ENCODE assay signal across 27 cellular contexts in the genomic region with DNA sequence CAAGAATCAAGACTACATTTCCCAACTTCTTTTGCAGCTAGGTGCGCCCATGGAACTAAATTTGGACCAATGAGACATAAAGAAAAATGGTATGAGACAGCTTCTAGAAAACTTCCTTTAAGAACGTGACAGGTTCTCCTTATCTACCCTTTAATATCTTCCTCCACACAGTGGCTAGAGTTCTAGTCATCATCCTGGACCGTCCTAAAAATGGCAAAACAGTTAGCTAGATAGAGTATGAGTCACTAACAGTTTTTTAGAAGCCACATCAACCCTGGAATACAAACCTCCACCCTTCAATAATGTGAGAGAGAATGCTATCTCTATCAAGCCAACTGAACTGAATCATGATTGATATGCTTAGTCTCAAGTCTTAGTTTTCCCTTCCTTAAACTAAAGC.
DNase-seq lines count a peak whose midpoint lies in the region; ATAC-seq and TF ChIP-seq lines count a peak whose summit lies in the region.
"Had no signal": no experiment of that assay in that cellular context is flagged by ENCODE, and none has a peak within 500 bp of the region (broad histone marks: within the 10 kb centered on the region; RNA-seq: fewer than 3 reads in every experiment).

No MANE protein-coding gene starts in this region.

- H3K4me1 ChIP-seq in neural progenitor cell, result no peaks in the 10 kb centered on the region
- H3K4me1 ChIP-seq in spleen, result no peaks in the 10 kb centered on the region

- no peaks in the 10 kb centered on the region for H3F3A ChIP-seq in neural progenitor cell (ENCODE audit: low read depth)

- 38 to 58% (median 48%) methylated on average over 3 of the region's 3 CpGs for WGBS in spleen, 5 donors

- H3K27ac ChIP-seq in neural progenitor cell, result no peak overlapping the region
- H3K27ac ChIP-seq in spleen, result no peak overlapping the region
- H3K27ac ChIP-seq: SJSA1, thoracic aorta had no signal

- H3K79me2 ChIP-seq in neural progenitor cell (ENCODE audit: low read depth), result no peaks in the 10 kb centered on the region

- H3K9me3 ChIP-seq in neural progenitor cell (ENCODE audit: low read depth), result no peaks in the 10 kb centered on the region
- H3K9me3 ChIP-seq in spleen, result peaks cover 0 to 4% (median 0%) of the 10 kb centered on the region in 8 donors
- H3K9me3 ChIP-seq: SJSA1, thoracic aorta had no signal

- no peaks in the 10 kb centered on the region for H3K27me3 ChIP-seq in neural progenitor cell
- H3K27me3 ChIP-seq in spleen (replicated peaks in 1 of 7), result no peaks in the 10 kb centered on the region
- H3K27me3 ChIP-seq: SJSA1 had no signal

- H3K9ac ChIP-seq in neural progenitor cell, result no peak overlapping the region

- H3K36me3 Mint-ChIP-seq in neural progenitor cell (no peaks in the 10 kb centered on the region), WTC11 (peaks cover 11% of the 10 kb centered on the region; the same call in 1 of the 2 replicates)
- H3K36me3 Mint-ChIP-seq: stimulated activated memory B cell treated with anti-CD40 and anti-IgM and Interleukin-4, amounts not matched to agents 10 μg/mL and 1 μg/mL and 100 μg/mL, for 72 hours had no signal

- no peak overlapping the region for H3K4me3 Mint-ChIP-seq in neural progenitor cell
- H3K4me3 Mint-ChIP-seq in WTC11, result no peak overlapping the region
- H3K4me3 Mint-ChIP-seq: activated B cell treated with CpG ODN at 0.5 μM for 24 hours; CD4-positive, alpha-beta T cell; central memory CD8-positive, alpha-beta T cell; nephron progenitor cell; stimulated activated memory B cell treated with anti-CD40 and anti-IgM and Interleukin-4, amounts not matched to agents 10 μg/mL and 1 μg/mL and 100 μg/mL, for 72 hours had no signal

- TF ChIP-seq CTCF in neural progenitor cell (IDR thresholded peaks at IDR 0.05) (no peak), WTC11 (IDR thresholded peaks at IDR 0.05) (no peak), spleen (IDR thresholded peaks at IDR 0.05 in 8 of 11, conservative IDR thresholded peaks at IDR 0.05 in 3 of 11) (no peak)

- no peaks in the 10 kb centered on the region for H3K4me1 Mint-ChIP-seq in neural progenitor cell
- no peaks in the 10 kb centered on the region for H3K4me1 Mint-ChIP-seq in WTC11
- H3K4me1 Mint-ChIP-seq: activated B cell treated with CpG ODN at 0.5 μM for 24 hours; central memory CD8-positive, alpha-beta T cell; nephron progenitor cell; stimulated activated memory B cell treated with anti-CD40 and anti-IgM and Interleukin-4, amounts not matched to agents 10 μg/mL and 1 μg/mL and 100 μg/mL, for 72 hours had no signal

- POLR2A ChIA-PET in WTC11 (lab: Charles Lee), result no interaction called here

- peaks cover 8% of the 10 kb centered on the region for H3K9me3 Mint-ChIP-seq in neural progenitor cell
- H3K9me3 Mint-ChIP-seq in WTC11, result peaks cover 21% of the 10 kb centered on the region
- H3K9me3 Mint-ChIP-seq: activated B cell treated with CpG ODN at 0.5 μM for 24 hours had no signal

- peaks cover 4% of the 10 kb centered on the region for H3K27me3 Mint-ChIP-seq in neural progenitor cell (ENCODE audit: insufficient read depth, low read depth)
- H3K27me3 Mint-ChIP-seq in WTC11 (ENCODE audit: low read depth), result no peaks in the 10 kb centered on the region
- H3K27me3 Mint-ChIP-seq: CD4-positive, alpha-beta T cell; central memory CD8-positive, alpha-beta T cell; stimulated activated memory B cell treated with anti-CD40 and anti-IgM and Interleukin-4, amounts not matched to agents 10 μg/mL and 1 μg/mL and 100 μg/mL, for 72 hours had no signal

- no peaks in the 10 kb centered on the region for H3K36me3 ChIP-seq in neural progenitor cell
- H3K36me3 ChIP-seq in spleen, result no peaks in the 10 kb centered on the region
- H3K36me3 ChIP-seq: SJSA1, thoracic aorta had no signal

- no peak overlapping the region for H3K27ac Mint-ChIP-seq in neural progenitor cell
- H3K27ac Mint-ChIP-seq in WTC11, result no peak overlapping the region
- H3K27ac Mint-ChIP-seq: activated B cell treated with CpG ODN at 0.5 μM for 24 hours; CD4-positive, alpha-beta T cell; nephron progenitor cell; stimulated activated memory B cell treated with anti-CD40 and anti-IgM and Interleukin-4, amounts not matched to agents 10 μg/mL and 1 μg/mL and 100 μg/mL, for 72 hours had no signal

- no peaks in the 10 kb centered on the region for H4K20me1 ChIP-seq in neural progenitor cell (ENCODE audit: low read depth)

- CTCF ChIA-PET in WTC11 (lab: Charles Lee), result no interaction called here

- TF ChIP-seq POLR2A in spleen (IDR thresholded peaks at IDR 0.05), result no peak

- intact Hi-C loops in spleen (cut with DNase I; ENCODE audit: low total_unique reads), result no loop called here

- H3K4me2 ChIP-seq in neural progenitor cell, result no peak overlapping the region

- DNase-seq in ELR (ENCODE audit: low read depth) (peak; percentile 46), MV-4-11 (lab: John Stamatoyannopoulos, UW) (peak; percentile 37), astrocyte of the hippocampus (ENCODE audit: low read depth, low spot score) (peak; percentile 22), neural progenitor cell (ENCODE audit: low spot score) (no peak), NCI-H748 (lab: John Stamatoyannopoulos, UW; ENCODE audit: unreplicated experiment) (no peak), WTC11 (ENCODE audit: low spot score) (no peak), spleen (no peak)
- DNase-seq: activated B cell treated with CpG ODN at 0.5 μM for 24 hours; activated CD4-positive, alpha-beta T cell treated with anti-CD3 and anti-CD28 coated beads, Interleukin-2, amount 50 U/mL, for 48 hours; activated T-cell treated with anti-CD3 and anti-CD28 coated beads for 4 hours; amygdala; CD4-positive, alpha-beta T cell; DMS153; H7; head of caudate nucleus; Kasumi-1; NCI-H146; NCI-H2171; NCI-H774; nephron progenitor cell; stimulated activated CD4-positive, alpha-beta T cell treated with anti-CD3 and anti-CD28 coated beads, Interleukin-1b, Interleukin-23, amount 100 ng/mL, for 48 hours; T-helper 2 cell had no signal

- no peak overlapping the region for H3K4me3 ChIP-seq in neural progenitor cell
- H3K4me3 ChIP-seq in spleen, result no peak overlapping the region
- H3K4me3 ChIP-seq: SJSA1, thoracic aorta had no signal

- no peak for ATAC-seq in WTC11
- ATAC-seq: Panc1; stimulated activated memory B cell treated with anti-CD40 and anti-IgM and Interleukin-4, amounts not matched to agents 10 μg/mL and 1 μg/mL and 100 μg/mL, for 72 hours had no signal

- H2AFZ ChIP-seq in neural progenitor cell (replicated peaks), result peak overlapping the region; percentile 27

TF ChIP-seq in WTC11, 78 proteins besides CTCF, POLR2A, EP300 and RAD21:
- TF ChIP-seq SMAD3 (CRISPR knock-in tag; IDR thresholded peaks at IDR 0.05; ENCODE audit: borderline replicate concordance) (no peak), ESRRA (CRISPR knock-in tag; IDR thresholded peaks at IDR 0.05; ENCODE audit: borderline replicate concordance) (no peak), ZNF396 (CRISPR knock-in tag; IDR thresholded peaks at IDR 0.05; ENCODE audit: borderline replicate concordance) (no peak), FOXP1 (CRISPR knock-in tag; IDR thresholded peaks at IDR 0.05; ENCODE audit: borderline replicate concordance) (no peak), RELA (CRISPR knock-in tag; IDR thresholded peaks at IDR 0.05; ENCODE audit: borderline replicate concordance) (no peak), GABPB1 (CRISPR knock-in tag; IDR thresholded peaks at IDR 0.05) (no peak), NR2C2 (CRISPR knock-in tag; IDR thresholded peaks at IDR 0.05) (no peak), FOXK1 (CRISPR knock-in tag; IDR thresholded peaks at IDR 0.05) (no peak)
- TF ChIP-seq, protein P1, sequence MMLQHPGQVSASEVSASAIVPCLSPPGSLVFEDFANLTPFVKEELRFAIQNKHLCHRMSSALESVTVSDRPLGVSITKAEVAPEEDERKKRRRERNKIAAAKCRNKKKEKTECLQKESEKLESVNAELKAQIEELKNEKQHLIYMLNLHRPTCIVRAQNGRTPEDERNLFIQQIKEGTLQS (CRISPR knock-in tag; conservative IDR thresholded peaks at IDR 0.05), result no peak
- TF ChIP-seq, protein P2, sequence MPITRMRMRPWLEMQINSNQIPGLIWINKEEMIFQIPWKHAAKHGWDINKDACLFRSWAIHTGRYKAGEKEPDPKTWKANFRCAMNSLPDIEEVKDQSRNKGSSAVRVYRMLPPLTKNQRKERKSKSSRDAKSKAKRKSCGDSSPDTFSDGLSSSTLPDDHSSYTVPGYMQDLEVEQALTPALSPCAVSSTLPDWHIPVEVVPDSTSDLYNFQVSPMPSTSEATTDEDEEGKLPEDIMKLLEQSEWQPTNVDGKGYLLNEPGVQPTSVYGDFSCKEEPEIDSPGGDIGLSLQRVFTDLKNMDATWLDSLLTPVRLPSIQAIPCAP (CRISPR knock-in tag; IDR thresholded peaks at IDR 0.05), result no peak
- TF ChIP-seq, protein P3, sequence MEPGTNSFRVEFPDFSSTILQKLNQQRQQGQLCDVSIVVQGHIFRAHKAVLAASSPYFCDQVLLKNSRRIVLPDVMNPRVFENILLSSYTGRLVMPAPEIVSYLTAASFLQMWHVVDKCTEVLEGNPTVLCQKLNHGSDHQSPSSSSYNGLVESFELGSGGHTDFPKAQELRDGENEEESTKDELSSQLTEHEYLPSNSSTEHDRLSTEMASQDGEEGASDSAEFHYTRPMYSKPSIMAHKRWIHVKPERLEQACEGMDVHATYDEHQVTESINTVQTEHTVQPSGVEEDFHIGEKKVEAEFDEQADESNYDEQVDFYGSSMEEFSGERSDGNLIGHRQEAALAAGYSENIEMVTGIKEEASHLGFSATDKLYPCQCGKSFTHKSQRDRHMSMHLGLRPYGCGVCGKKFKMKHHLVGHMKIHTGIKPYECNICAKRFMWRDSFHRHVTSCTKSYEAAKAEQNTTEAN (CRISPR knock-in tag; IDR thresholded peaks at IDR 0.05), result no peak
TF ChIP-seq in WTC11: peak in this region for 0.

Comparison
In these comparisons a context has a peak if more than half of its experiments do, and no peak if none do; other contexts are left out.
1. DNase-seq: peak in ELR (single experiment), MV-4-11 (single experiment) and astrocyte of the hippocampus (single experiment); none in neural progenitor cell (single experiment), NCI-H748 (single experiment), WTC11 (single experiment) and spleen (single experiment).